Comparison of ENCODE assay signal across 1 cellular context in the genomic region with DNA sequence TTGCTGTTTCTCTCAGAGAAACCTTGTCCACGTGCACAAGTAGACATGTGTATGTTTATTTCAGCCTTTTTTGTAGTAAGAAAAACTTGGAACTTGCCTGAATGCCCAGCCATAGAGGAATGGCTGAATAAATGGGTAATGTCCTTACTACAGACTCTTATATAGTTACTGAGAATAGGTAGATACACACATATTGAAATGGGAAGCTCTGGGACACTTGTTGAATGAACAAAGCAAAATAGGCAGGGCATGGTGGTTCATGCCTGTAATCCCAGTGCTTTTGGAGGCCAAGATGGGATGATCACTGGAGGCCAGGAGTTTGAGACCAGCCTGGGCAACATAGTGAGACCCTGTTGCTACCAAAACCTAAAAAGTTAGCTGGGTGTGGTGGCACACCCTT.
TF ChIP-seq lines count a peak whose summit lies in the region.

No MANE protein-coding gene starts in this region.

TF ChIP-seq in HEK293, 187 proteins besides CTCF, POLR2A, EP300 and RAD21 (continued from another document):
- TF ChIP-seq, protein P1, sequence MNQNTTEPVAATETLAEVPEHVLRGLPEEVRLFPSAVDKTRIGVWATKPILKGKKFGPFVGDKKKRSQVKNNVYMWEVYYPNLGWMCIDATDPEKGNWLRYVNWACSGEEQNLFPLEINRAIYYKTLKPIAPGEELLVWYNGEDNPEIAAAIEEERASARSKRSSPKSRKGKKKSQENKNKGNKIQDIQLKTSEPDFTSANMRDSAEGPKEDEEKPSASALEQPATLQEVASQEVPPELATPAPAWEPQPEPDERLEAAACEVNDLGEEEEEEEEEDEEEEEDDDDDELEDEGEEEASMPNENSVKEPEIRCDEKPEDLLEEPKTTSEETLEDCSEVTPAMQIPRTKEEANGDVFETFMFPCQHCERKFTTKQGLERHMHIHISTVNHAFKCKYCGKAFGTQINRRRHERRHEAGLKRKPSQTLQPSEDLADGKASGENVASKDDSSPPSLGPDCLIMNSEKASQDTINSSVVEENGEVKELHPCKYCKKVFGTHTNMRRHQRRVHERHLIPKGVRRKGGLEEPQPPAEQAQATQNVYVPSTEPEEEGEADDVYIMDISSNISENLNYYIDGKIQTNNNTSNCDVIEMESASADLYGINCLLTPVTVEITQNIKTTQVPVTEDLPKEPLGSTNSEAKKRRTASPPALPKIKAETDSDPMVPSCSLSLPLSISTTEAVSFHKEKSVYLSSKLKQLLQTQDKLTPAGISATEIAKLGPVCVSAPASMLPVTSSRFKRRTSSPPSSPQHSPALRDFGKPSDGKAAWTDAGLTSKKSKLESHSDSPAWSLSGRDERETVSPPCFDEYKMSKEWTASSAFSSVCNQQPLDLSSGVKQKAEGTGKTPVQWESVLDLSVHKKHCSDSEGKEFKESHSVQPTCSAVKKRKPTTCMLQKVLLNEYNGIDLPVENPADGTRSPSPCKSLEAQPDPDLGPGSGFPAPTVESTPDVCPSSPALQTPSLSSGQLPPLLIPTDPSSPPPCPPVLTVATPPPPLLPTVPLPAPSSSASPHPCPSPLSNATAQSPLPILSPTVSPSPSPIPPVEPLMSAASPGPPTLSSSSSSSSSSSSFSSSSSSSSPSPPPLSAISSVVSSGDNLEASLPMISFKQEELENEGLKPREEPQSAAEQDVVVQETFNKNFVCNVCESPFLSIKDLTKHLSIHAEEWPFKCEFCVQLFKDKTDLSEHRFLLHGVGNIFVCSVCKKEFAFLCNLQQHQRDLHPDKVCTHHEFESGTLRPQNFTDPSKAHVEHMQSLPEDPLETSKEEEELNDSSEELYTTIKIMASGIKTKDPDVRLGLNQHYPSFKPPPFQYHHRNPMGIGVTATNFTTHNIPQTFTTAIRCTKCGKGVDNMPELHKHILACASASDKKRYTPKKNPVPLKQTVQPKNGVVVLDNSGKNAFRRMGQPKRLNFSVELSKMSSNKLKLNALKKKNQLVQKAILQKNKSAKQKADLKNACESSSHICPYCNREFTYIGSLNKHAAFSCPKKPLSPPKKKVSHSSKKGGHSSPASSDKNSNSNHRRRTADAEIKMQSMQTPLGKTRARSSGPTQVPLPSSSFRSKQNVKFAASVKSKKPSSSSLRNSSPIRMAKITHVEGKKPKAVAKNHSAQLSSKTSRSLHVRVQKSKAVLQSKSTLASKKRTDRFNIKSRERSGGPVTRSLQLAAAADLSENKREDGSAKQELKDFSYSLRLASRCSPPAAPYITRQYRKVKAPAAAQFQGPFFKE (tag by site-specific recombination; IDR thresholded peaks at IDR 0.05; ENCODE audit: borderline replicate concordance) = no peak
- TF ChIP-seq ZNF16 (tag by site-specific recombination; IDR thresholded peaks at IDR 0.05; ENCODE audit: low read depth) (no peak), ZNF473 (tag by site-specific recombination; IDR thresholded peaks at IDR 0.05) (no peak), SCRT2 (tag by site-specific recombination; IDR thresholded peaks at IDR 0.05) (peak; percentile 93), OVOL3 (tag by site-specific recombination; IDR thresholded peaks at IDR 0.05) (no peak), ZNF514 (tag by site-specific recombination; IDR thresholded peaks at IDR 0.05) (no peak), ZNF121 (tag by site-specific recombination; IDR thresholded peaks at IDR 0.05) (peak; percentile 46; the same call in 1 of the 2 replicates), ZFP41 (tag by site-specific recombination; IDR thresholded peaks at IDR 0.05; ENCODE audit: borderline replicate concordance) (no peak), ZNF416 (tag by site-specific recombination; IDR thresholded peaks at IDR 0.05) (no peak)
- TF ChIP-seq, protein P2, sequence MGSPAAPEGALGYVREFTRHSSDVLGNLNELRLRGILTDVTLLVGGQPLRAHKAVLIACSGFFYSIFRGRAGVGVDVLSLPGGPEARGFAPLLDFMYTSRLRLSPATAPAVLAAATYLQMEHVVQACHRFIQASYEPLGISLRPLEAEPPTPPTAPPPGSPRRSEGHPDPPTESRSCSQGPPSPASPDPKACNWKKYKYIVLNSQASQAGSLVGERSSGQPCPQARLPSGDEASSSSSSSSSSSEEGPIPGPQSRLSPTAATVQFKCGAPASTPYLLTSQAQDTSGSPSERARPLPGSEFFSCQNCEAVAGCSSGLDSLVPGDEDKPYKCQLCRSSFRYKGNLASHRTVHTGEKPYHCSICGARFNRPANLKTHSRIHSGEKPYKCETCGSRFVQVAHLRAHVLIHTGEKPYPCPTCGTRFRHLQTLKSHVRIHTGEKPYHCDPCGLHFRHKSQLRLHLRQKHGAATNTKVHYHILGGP (tag by site-specific recombination; IDR thresholded peaks at IDR 0.05) = no peak
